Comparison of ENCODE assay signal across 8 cellular contexts in genomic region chr11:101436511-101437142, GRCh38.
DNase-seq lines count a peak whose midpoint lies in the region; ATAC-seq and TF ChIP-seq lines count a peak whose summit lies in the region.

No MANE protein-coding gene starts in this region.

- H3K4me1 Mint-ChIP-seq in nephron progenitor cell = no peaks in the 10 kb centered on the region

- peaks cover 9% of the 10 kb centered on the region for H3K27me3 Mint-ChIP-seq in nephron progenitor cell (ENCODE audit: low read depth, poor library complexity)

- peaks cover 4% of the 10 kb centered on the region for H3K9me3 Mint-ChIP-seq in nephron progenitor cell

- DNase-seq in DMS114 treated with DMSO at 0.1 percent for 48 hours (lab: John Stamatoyannopoulos, UW; ENCODE audit: unreplicated experiment) = peak; percentile 11
- DNase-seq in NCI-H526 treated with DMSO at 0.1 percent for 48 hours (lab: John Stamatoyannopoulos, UW) = peak; percentile 47
- peak; percentile 27 for DNase-seq in dermis blood vessel endothelial cell
- DNase-seq in nephron progenitor cell = peak; percentile 68
- no peak for DNase-seq in stimulated activated CD4-positive, alpha-beta T cell treated with anti-CD3 and anti-CD28 coated beads, Interleukin-4, amount 100 ng/mL, for 1 hour

- H3K4me3 Mint-ChIP-seq in nephron progenitor cell = no peak overlapping the region

- no peak overlapping the region for H3K27ac Mint-ChIP-seq in nephron progenitor cell

- ATAC-seq in GM21381 (IDR thresholded peaks at IDR 0.05; ENCODE audit: unreplicated experiment) (peak; percentile 51), HG02798 (IDR thresholded peaks at IDR 0.05; ENCODE audit: poor library complexity, unreplicated experiment) (no peak), GM21447 (IDR thresholded peaks at IDR 0.05; ENCODE audit: unreplicated experiment) (no peak)

- H3K36me3 Mint-ChIP-seq in nephron progenitor cell (ENCODE audit: low read depth) = no peaks in the 10 kb centered on the region

- TF ChIP-seq CTCF in nephron progenitor cell (IDR thresholded peaks at IDR 0.05) = peak; percentile 85
